ENCODE assay signal across 12 cellular contexts in genomic region chr19:40422428-40423226, GRCh38. TPM values are rescaled to one million over a fixed set of nuclear protein-coding genes. Genes with fewer than 3 reads are reported as not detected.
DNase-seq lines count a peak whose midpoint lies in the region; ATAC-seq and TF ChIP-seq lines count a peak whose summit lies in the region.
"Had no signal": no experiment of that assay in that cellular context is flagged by ENCODE, and none has a peak within 500 bp of the region (broad histone marks: within the 10 kb centered on the region; RNA-seq: fewer than 3 reads in every experiment).

No MANE protein-coding gene starts in this region.

- H3K36me3 Mint-ChIP-seq in activated B cell treated with CpG ODN at 0.5 μM for 24 hours (ENCODE audit: low read depth), result peaks cover 16% of the 10 kb centered on the region

- H3K27ac Mint-ChIP-seq in activated B cell treated with CpG ODN at 0.5 μM for 24 hours, result peak overlapping the region; percentile 86

- peak; percentile 20 for DNase-seq in H7
- DNase-seq in activated B cell treated with CpG ODN at 0.5 μM for 24 hours, result no peak
- DNase-seq in fibroblast of the aortic adventitia (ENCODE audit: low read depth), result peak; percentile 30
- no peak for DNase-seq in WERI-Rb-1
- no peak for DNase-seq in GDM1 (lab: John Stamatoyannopoulos, UW)
- DNase-seq: hypothalamus, NCI-H187 had no signal

- peaks cover 35% of the 10 kb centered on the region for H3K4me1 Mint-ChIP-seq in activated B cell treated with CpG ODN at 0.5 μM for 24 hours

- POLR2A ChIA-PET in activated B cell treated with CpG ODN at 0.5 μM for 24 hours (lab: Charles Lee), result interaction anchor here (3.2 to 4.1 kb wide), 3 partner anchors 11 to 43 kb away, joined by 29 to 104 read pairs (median 34); partner anchors contain the start of genes BLVRB and SERTAD3

- no peaks in the 10 kb centered on the region for H3K27me3 Mint-ChIP-seq in activated B cell treated with CpG ODN at 0.5 μM for 24 hours

- ATAC-seq in activated B cell treated with CpG ODN at 0.5 μM for 24 hours (ENCODE audit: low read depth) (no peak), HG02642 (IDR thresholded peaks at IDR 0.05; ENCODE audit: poor library complexity, unreplicated experiment) (no peak), HG03139 (IDR thresholded peaks at IDR 0.05; ENCODE audit: unreplicated experiment) (no peak)

- CTCF ChIA-PET in activated B cell treated with CpG ODN at 0.5 μM for 24 hours (lab: Charles Lee), result interaction anchor here (1.9 to 5.1 kb wide), 2 partner anchors 98 to 118 kb away, joined by 5 to 21 read pairs; no protein-coding TSS in a partner anchor

- H3K9me3 ChIP-seq in skeletal muscle satellite cell (replicated peaks; ENCODE audit: low read length) (no peaks in the 10 kb centered on the region), WERI-Rb-1 (ENCODE audit: severe bottlenecking) (no peaks in the 10 kb centered on the region)

- TF ChIP-seq CTCF in activated B cell treated with CpG ODN at 0.5 μM for 24 hours (IDR thresholded peaks at IDR 0.05), result no peak
- TF ChIP-seq CTCF in fibroblast of the aortic adventitia (IDR thresholded peaks at IDR 0.05; ENCODE audit: insufficient read depth, low read length), result no peak
- TF ChIP-seq CTCF in WERI-Rb-1 (IDR thresholded peaks at IDR 0.05; ENCODE audit: low read depth, low read length), result no peak

- H3K4me3 ChIP-seq in H7 (ENCODE audit: insufficient read depth, low read depth, low read length) (no peak overlapping the region), fibroblast of the aortic adventitia (ENCODE audit: low read depth, low read length) (peak overlapping the region; percentile 13), skeletal muscle satellite cell (ENCODE audit: low read length) (peak overlapping the region; percentile 91), WERI-Rb-1 (ENCODE audit: low read depth, low read length) (no peak overlapping the region)
- H3K4me3 ChIP-seq: skin epidermis had no signal

- peak overlapping the region; percentile 98 for H3K9ac ChIP-seq in skeletal muscle satellite cell (ENCODE audit: low read depth, low read length)

- H3K4me1 ChIP-seq in skeletal muscle satellite cell (ENCODE audit: control insufficient read depth, insufficient read depth, low read length), result peaks cover 27% of the 10 kb centered on the region

- H3K9me3 Mint-ChIP-seq in activated B cell treated with CpG ODN at 0.5 μM for 24 hours, result no peaks in the 10 kb centered on the region

- peak overlapping the region; percentile 35 for H3K4me3 Mint-ChIP-seq in activated B cell treated with CpG ODN at 0.5 μM for 24 hours

- intact Hi-C loops in activated B cell treated with CpG ODN at 0.5 μM for 24 hours (cut with micrococcal nuclease), result loop anchor here (5.0 kb wide), 1 partner anchor 175 kb away; no protein-coding TSS in a partner anchor

- H3K27me3 ChIP-seq in H7 (ENCODE audit: control insufficient read depth, insufficient read depth, low read length), result no peaks in the 10 kb centered on the region
- H3K27me3 ChIP-seq in skeletal muscle satellite cell (ENCODE audit: control insufficient read depth, insufficient read depth, low read length), result no peaks in the 10 kb centered on the region
- H3K27me3 ChIP-seq in WERI-Rb-1 (ENCODE audit: insufficient read depth, low read depth, severe bottlenecking), result no peaks in the 10 kb centered on the region

- no peak overlapping the region for H3K27ac ChIP-seq in WERI-Rb-1

- H3K36me3 ChIP-seq in H7 (replicated peaks; ENCODE audit: control insufficient read depth, insufficient read depth, low read length) (no peaks in the 10 kb centered on the region), skeletal muscle satellite cell (ENCODE audit: insufficient read depth, low read length) (peaks cover 15% of the 10 kb centered on the region), WERI-Rb-1 (0 out of 2 replicates have a peak, but pooled peaks cover 3% of the 10 kb centered on the region)

- H3K4me2 ChIP-seq in skeletal muscle satellite cell (ENCODE audit: low read length), result peak overlapping the region; percentile 87

RNA-seq across cellular contexts. Expression of gene SERTAD1, which starts 3.2 kb away (rescaled TPM):
- 3.7 and 4.4 TPM in 2 replicates for total RNA-seq in H7 (2014; rRNA removed; shearing (Covaris generic))
- 13.4 and 13.9 TPM in 2 replicates for total RNA-seq in activated B cell treated with CpG ODN at 0.5 μM for 24 hours
- 13.8 and 18.2 TPM in 2 replicates for total RNA-seq in fibroblast of the aortic adventitia (ENCODE audit: low replicate concordance)
- total RNA-seq in skeletal muscle satellite cell (2012; rRNA removed), result 23.3 and 25.1 TPM in 2 replicates

RNA-seq across cellular contexts. Expression of gene PRX, which starts 9.4 kb away (rescaled TPM):
- 5.0 and 10.7 TPM in 2 replicates for total RNA-seq in H7 (2014; rRNA removed; shearing (Covaris generic))
- total RNA-seq in activated B cell treated with CpG ODN at 0.5 μM for 24 hours, result 1.4 and 1.7 TPM in 2 replicates
- total RNA-seq in fibroblast of the aortic adventitia (ENCODE audit: low replicate concordance), result 2.0 and 10.2 TPM in 2 replicates
- 0.87 and 1.0 TPM in 2 replicates for total RNA-seq in skeletal muscle satellite cell (2012; rRNA removed)

RNA-seq across cellular contexts. Expression of gene SERTAD3, which starts 21.5 kb away (rescaled TPM):
- 26.0 and 29.9 TPM in 2 replicates for total RNA-seq in H7 (2014; rRNA removed; shearing (Covaris generic))
- total RNA-seq in activated B cell treated with CpG ODN at 0.5 μM for 24 hours (43.5 and 48.4 TPM in 2 replicates), fibroblast of the aortic adventitia (ENCODE audit: low replicate concordance) (6.2 and 24.4 TPM in 2 replicates)
- 19.0 and 23.8 TPM in 2 replicates for total RNA-seq in skeletal muscle satellite cell (2012; rRNA removed)

RNA-seq across cellular contexts. Expression of gene HIPK4, which starts 32.6 kb away (rescaled TPM):
- total RNA-seq in H7 (2014; rRNA removed; shearing (Covaris generic)), result 0.15 and 0.24 TPM in 2 replicates
- total RNA-seq in activated B cell treated with CpG ODN at 0.5 μM for 24 hours (0.09 TPM in 1 of 2 replicates, not detected in the other), fibroblast of the aortic adventitia (ENCODE audit: low replicate concordance) (0.18 TPM in 1 of 2 replicates, not detected in the other)
- total RNA-seq in skeletal muscle satellite cell (2012; rRNA removed), result under 0.01 TPM in 1 of 2 replicates, not detected in the other
- total RNA-seq: T-helper 2 cell treated with Interferon-gamma antibody and Interleukin-4, amounts not matched to agents 100 ng/mL and 5 ng/mL, for 36 hours had no signal

RNA-seq across cellular contexts. Expression of gene BLVRB, which starts 42.9 kb away (rescaled TPM):
- 43.6 and 53.8 TPM in 2 replicates for total RNA-seq in H7 (2014; rRNA removed; shearing (Covaris generic))
- total RNA-seq in activated B cell treated with CpG ODN at 0.5 μM for 24 hours (12.3 and 14.6 TPM in 2 replicates), fibroblast of the aortic adventitia (ENCODE audit: low replicate concordance) (71.5 and 77.2 TPM in 2 replicates)
- 89.5 and 90.4 TPM in 2 replicates for total RNA-seq in skeletal muscle satellite cell (2012; rRNA removed)

Comparison
In these comparisons a context has a peak if more than half of its experiments do, and no peak if none do; other contexts are left out.
1. DNase-seq: peak in H7 (single experiment) and fibroblast of the aortic adventitia (single experiment); none in activated B cell treated with CpG ODN at 0.5 μM for 24 hours (single experiment), WERI-Rb-1 (single experiment) and GDM1 (single experiment).
2. H3K4me3 ChIP-seq: peak in fibroblast of the aortic adventitia (single experiment) and skeletal muscle satellite cell (single experiment); none in H7 (single experiment) and WERI-Rb-1 (single experiment).